Comparison of ENCODE assay signal across 8 cellular contexts in genomic region chr1:2204384-2205190, GRCh38. TPM values are rescaled to one million over a fixed set of nuclear protein-coding genes. Genes with fewer than 3 reads are reported as not detected.
DNase-seq lines count a peak whose midpoint lies in the region; ATAC-seq and TF ChIP-seq lines count a peak whose summit lies in the region.

No MANE protein-coding gene starts in this region.

- H3K27me3 Mint-ChIP-seq in chondrocyte (ENCODE audit: low read depth) = no peaks in the 10 kb centered on the region

- ATAC-seq in GM21737 (IDR thresholded peaks at IDR 0.05; ENCODE audit: unreplicated experiment) = peak; percentile 33

- TF ChIP-seq CTCF in chondrocyte (IDR thresholded peaks at IDR 0.05) = no peak

- H3K9me3 Mint-ChIP-seq in chondrocyte (ENCODE audit: low read depth) = no peaks in the 10 kb centered on the region

- DNase-seq in DMS114 treated with DMSO at 0.1 percent for 48 hours (lab: John Stamatoyannopoulos, UW; ENCODE audit: unreplicated experiment) (peak; percentile 37), OCI-M1 (lab: John Stamatoyannopoulos, UW) (peak; percentile 83), chondrocyte (ENCODE audit: low spot score) (no peak), NCI-H1694 treated with DMSO at 0.1 percent for 48 hours (lab: John Stamatoyannopoulos, UW) (no peak), cerebellar nuclear complex (lab: John Stamatoyannopoulos, UW) (no peak)
- peak; percentile 90 for DNase-seq in stimulated activated naive CD4-positive, alpha-beta T cell treated with Interleukin-2 at 50 U/mL for 16 hours (lab: John Stamatoyannopoulos, UW)

- peak overlapping the region; percentile 45 for H3K27ac Mint-ChIP-seq in chondrocyte (ENCODE audit: unreplicated experiment)

- H3K4me3 Mint-ChIP-seq in chondrocyte (ENCODE audit: unreplicated experiment) = peak overlapping the region; percentile 68

- H3K36me3 Mint-ChIP-seq in chondrocyte (ENCODE audit: low read depth) = no peaks in the 10 kb centered on the region

- no peaks in the 10 kb centered on the region for H3K27me3 ChIP-seq in layer of hippocampus (ENCODE audit: control insufficient read depth, insufficient read depth, low read length)

- H3K27ac ChIP-seq in layer of hippocampus (ENCODE audit: low read depth, low read length) = peak overlapping the region; percentile 57

- H3K4me1 Mint-ChIP-seq in chondrocyte (ENCODE audit: low read depth) = peaks cover 42% of the 10 kb centered on the region

RNA-seq across cellular contexts. Expression of gene FAAP20, which starts 10.0 kb away (rescaled TPM):
- total RNA-seq in chondrocyte = 48.4 to 76.1 TPM (median 69.2 TPM) in 3 replicates

RNA-seq across cellular contexts. Expression of gene SKI, which starts 23.5 kb away (rescaled TPM):
- total RNA-seq in chondrocyte = 112 to 135 TPM (median 116 TPM) in 3 replicates

Comparison
In these comparisons a context has a peak if more than half of its experiments do, and no peak if none do; other contexts are left out.
1. DNase-seq: peak in DMS114 treated with DMSO at 0.1 percent for 48 hours (single experiment), OCI-M1 (single experiment) and stimulated activated naive CD4-positive, alpha-beta T cell treated with Interleukin-2 at 50 U/mL for 16 hours (single experiment); none in chondrocyte (single experiment), NCI-H1694 treated with DMSO at 0.1 percent for 48 hours (single experiment) and cerebellar nuclear complex (0 of 2).